Comparison of ENCODE assay signal across 8 cellular contexts in the genomic region with DNA sequence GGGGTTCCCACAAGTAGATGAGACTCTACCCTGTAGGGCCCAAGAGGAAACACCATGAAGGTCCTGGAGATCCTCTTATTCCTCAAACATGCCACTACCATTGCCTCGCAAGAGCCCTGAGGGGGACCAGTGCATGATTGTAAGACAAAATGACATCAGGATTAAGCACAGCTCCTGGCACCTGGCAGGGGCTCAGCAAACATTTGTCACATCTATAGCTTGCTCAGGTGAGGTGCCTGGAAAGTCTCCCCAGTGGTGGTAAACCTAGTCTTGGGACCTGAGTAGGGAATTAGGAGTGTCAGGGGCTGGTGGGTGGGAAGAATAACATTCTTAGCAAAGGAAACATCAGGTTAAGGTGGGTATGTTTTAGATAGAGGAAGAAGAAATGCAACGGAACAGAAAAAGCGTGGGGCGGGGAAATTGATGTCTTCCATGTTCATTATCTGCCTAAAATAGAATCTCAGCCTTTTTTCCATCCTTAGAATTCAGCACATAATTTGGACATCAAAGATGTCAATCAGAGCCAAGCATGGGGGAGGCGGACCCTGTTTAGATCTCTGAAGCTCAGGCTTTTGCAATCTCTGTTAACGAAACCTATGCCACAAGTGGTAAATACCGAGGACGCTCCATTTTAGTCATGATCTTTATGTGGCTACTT. TPM values are rescaled to one million over a fixed set of nuclear protein-coding genes. Genes with fewer than 3 reads are reported as not detected.
A peak's percentile ranks its signal among the peaks of the same experiment; 100 is the strongest.
DNase-seq lines count a peak whose midpoint lies in the region; ATAC-seq, FAIRE-seq and TF ChIP-seq lines count a peak whose summit lies in the region.

No MANE protein-coding gene starts in this region.

- H3K79me2 ChIP-seq in KMS-11 (ENCODE audit: insufficient read depth, low read depth) (no peaks in the 10 kb centered on the region), GM12878 (ENCODE audit: control insufficient read depth, insufficient read depth, low read length) (no peaks in the 10 kb centered on the region)

- POLR2A ChIA-PET in GM12878 (lab: Charles Lee) = interaction anchor here (1.3 to 1.5 kb wide), 2 partner anchors 30 to 32 kb away, joined by 3 to 5 read pairs; no protein-coding TSS in a partner anchor

- H4K20me1 ChIP-seq in KMS-11 (ENCODE audit: insufficient read depth) (no peaks in the 10 kb centered on the region), GM12878 (ENCODE audit: control insufficient read depth, insufficient read depth) (no peaks in the 10 kb centered on the region)

- no peak for TF ChIP-seq CTCF in KMS-11 (conservative IDR thresholded peaks at IDR 0.05; ENCODE audit: low read depth, low read length)
- no peak for TF ChIP-seq CTCF in GM12878 (IDR thresholded peaks at IDR 0.05 in 2 of 3, conservative IDR thresholded peaks at IDR 0.05 in 1 of 3; ENCODE audit: control insufficient read depth in 2 of 3, extremely low read depth in 1 of 3, insufficient read depth in 1 of 3, low read depth in 3 of 3, low read length in 3 of 3)
- TF ChIP-seq CTCF in lung (IDR thresholded peaks at IDR 0.05; ENCODE audit: control extremely low read depth, extremely low read depth) = no peak
- TF ChIP-seq CTCF in uterus (IDR thresholded peaks at IDR 0.05) = no peak

- H3K4me1 ChIP-seq in KMS-11 (ENCODE audit: low read depth, poor library complexity, severe bottlenecking) = peaks cover 10% of the 10 kb centered on the region
- H3K4me1 ChIP-seq in GM12878 (ENCODE audit: control insufficient read depth, insufficient read depth, low read length) = peaks cover 5% of the 10 kb centered on the region; the same call in 1 of the 2 replicates
- peaks cover 5% of the 10 kb centered on the region in 2 donors for H3K4me1 ChIP-seq in lung (ENCODE audit: control insufficient read depth in 2 of 2, insufficient read depth in 2 of 2, low read length in 2 of 2)
- peaks cover 0 to 8% of the 10 kb centered on the region in 2 donors for H3K4me1 ChIP-seq in uterus

- H3K36me3 ChIP-seq in KMS-11 (ENCODE audit: insufficient read depth) = no peaks in the 10 kb centered on the region
- no peaks in the 10 kb centered on the region for H3K36me3 ChIP-seq in GM12878 (ENCODE audit: control insufficient read depth in 2 of 2, insufficient read depth in 2 of 2, low read length in 1 of 2)
- H3K36me3 ChIP-seq in lung (ENCODE audit: control insufficient read depth in 2 of 2, insufficient read depth in 2 of 2, low read length in 2 of 2) = no peaks in the 10 kb centered on the region
- H3K36me3 ChIP-seq in uterus = no peaks in the 10 kb centered on the region

- CTCF ChIA-PET in GM12878 (lab: Yijun Ruan, JAX) = interaction anchor here (0.6 to 1.5 kb wide), 4 partner anchors 8 to 219 kb away, joined by 3 to 5 read pairs (median 3); no protein-coding TSS in a partner anchor

- TF ChIP-seq RAD21 in GM12878 (IDR thresholded peaks at IDR 0.05; ENCODE audit: insufficient read depth, low read depth, low read length) = no peak

- H2AFZ ChIP-seq in KMS-11 (ENCODE audit: low read depth) (peak overlapping the region; percentile 95), GM12878 (ENCODE audit: control insufficient read depth, low read depth, low read length) (peak overlapping the region; percentile 96)

- FAIRE-seq in GM12878 (lab: Jason Lieb, UNC) = no peak

- no peaks in the 10 kb centered on the region for H3K9me3 ChIP-seq in GM12878 (replicated peaks; ENCODE audit: control insufficient read depth, insufficient read depth, low read length)
- no peaks in the 10 kb centered on the region for H3K9me3 ChIP-seq in lung (ENCODE audit: control insufficient read depth in 2 of 2, insufficient read depth in 1 of 2, low read length in 1 of 2)
- H3K9me3 ChIP-seq in uterus = no peaks in the 10 kb centered on the region

- H3K27ac ChIP-seq in KMS-11 = peak overlapping the region; percentile 80
- no peak overlapping the region; the same call in 1 of the 2 replicates for H3K27ac ChIP-seq in GM12878 (ENCODE audit: control insufficient read depth, insufficient read depth)
- no peak overlapping the region for H3K27ac ChIP-seq in lung (ENCODE audit: low read depth in 1 of 2, low read length in 1 of 2)
- H3K27ac ChIP-seq in uterus = peak overlapping the region; percentile 74 to 77

- H3K4me2 ChIP-seq in KMS-11 (peak overlapping the region; percentile 97), GM12878 (ENCODE audit: control insufficient read depth, insufficient read depth) (peak overlapping the region; percentile 100)

- H3K9ac ChIP-seq in KMS-11 = peak overlapping the region; percentile 67; the same call in 1 of the 2 replicates
- peak overlapping the region; percentile 67; the same call in 1 of the 2 replicates for H3K9ac ChIP-seq in GM12878 (ENCODE audit: control insufficient read depth, insufficient read depth, low read length)

- intact Hi-C loops in GM12878 (cut with micrococcal nuclease; ENCODE audit: unreplicated experiment) (loop anchor here (5.0 kb wide), 1 partner anchor 203 kb away; no protein-coding TSS in a partner anchor), uterus (cut with DNase I; ENCODE audit: low total_unique reads) (no loop called here)

- RAD21 ChIA-PET in GM12878 (lab: Charles Lee; ENCODE audit: unreplicated experiment) = interaction anchor here (1.1 to 1.9 kb wide), 3 partner anchors 20 to 32 kb away, joined by 3 to 6 read pairs (median 3); no protein-coding TSS in a partner anchor

- in situ Hi-C loops in GM12878 (cut with MboI) = no loop called here

- DNase-seq in CD1c-positive myeloid dendritic cell (ENCODE audit: extremely low spot score) (peak; percentile 38), GM12878 (ENCODE audit: low read depth, low spot score) (no peak), lung (ENCODE audit: low spot score) (no peak), uterus (no peak)
- DNase-seq in activated CD8-positive, alpha-beta memory T cell treated with anti-CD3 and anti-CD28 coated beads, Interleukin-2, amount 50 U/mL, for 48 hours = no peak

- ATAC-seq in GM12878 (0 out of 3 replicates have a peak, but pooled peaks have one; percentile 13), lung (ENCODE audit: insufficient read depth, low FRiP score) (no peak), HG03521 (IDR thresholded peaks at IDR 0.05; ENCODE audit: unreplicated experiment) (no peak), GM18519 (IDR thresholded peaks at IDR 0.05; ENCODE audit: low FRiP score, unreplicated experiment) (no peak)

- TF ChIP-seq POLR2A in GM12878 (IDR thresholded peaks at IDR 0.05; ENCODE audit: low read depth, low read length) (no peak), uterus (IDR thresholded peaks at IDR 0.05) (no peak)

- H3K27me3 ChIP-seq in KMS-11 (ENCODE audit: insufficient read depth, low read depth) (no peaks in the 10 kb centered on the region), GM12878 (replicated peaks in 1 of 2; ENCODE audit: control insufficient read depth in 2 of 2, insufficient read depth in 2 of 2, low read length in 1 of 2) (no peaks in the 10 kb centered on the region), lung (ENCODE audit: control insufficient read depth, insufficient read depth) (no peaks in the 10 kb centered on the region), uterus (no peaks in the 10 kb centered on the region)

- SMC1A ChIA-PET in GM12878 (lab: Charles Lee; ENCODE audit: uncharacterized antibody, unreplicated experiment) = interaction anchor here (1.0 to 1.8 kb wide), 6 partner anchors 8 to 123 kb away, joined by 4 to 8 read pairs (median 4); no protein-coding TSS in a partner anchor

- H3K4me3 ChIP-seq in KMS-11 (IDR thresholded peaks at IDR 0.05; ENCODE audit: insufficient read depth, low read depth, low read length) (no peak overlapping the region), GM12878 (peak overlapping the region; percentile 87), lung (peak overlapping the region; percentile 60), uterus (peak overlapping the region; percentile 36 to 57)

- BruUV-seq in GM12878 (replicated peaks; lab: Mats Ljungman, UMichigan) = TSS peak; percentile 67

- 13% methylated on average over 8 of the region's 8 CpGs for WGBS in GM12878 (ENCODE audit: insufficient coverage, insufficient replicate concordance, low lambda C conversion rate, missing lambda C conversion rate)
- 10 to 11% methylated on average over 8 of the region's 8 CpGs for WGBS in lung, 2 donors

- TF ChIP-seq EP300 in GM12878 (IDR thresholded peaks at IDR 0.05; ENCODE audit: borderline replicate concordance in 1 of 2, control insufficient read depth in 1 of 2, low read depth in 2 of 2, low read length in 2 of 2) = no peak

RNA-seq across cellular contexts. Expression of a gene that starts 0.9 kb away (rescaled TPM):
- total RNA-seq in GM12878 (2013; cell fraction: nucleolus; rRNA removed) = 3.8 and 4.0 TPM in 2 replicates
- total RNA-seq in GM12878 (2014; rRNA removed) (0.98 and 5.0 TPM in 2 replicates), GM12878 (2014; rRNA removed; fragmentation: Illumina TruSeq; extraction: Trizol) (0.67 and 0.83 TPM in 2 replicates), GM12878 (2021) (1.4 and 1.9 TPM in 2 replicates), lung (10 to 100 TPM in 1 of 2 donors, 1 to 10 TPM in 1; 4.0 to 15.1 TPM), uterus (10 to 100 TPM in 1 of 4 donors, 1 to 10 TPM in 3; 2.3 to 13.7 (median 7.6) TPM)
- 1.2 TPM for polyA plus RNA-seq in GM12878 (2011; ENCODE audit: low read depth)
- polyA plus RNA-seq in GM12878 (2011; rRNA removed) (2.5 and 2.7 TPM in 2 replicates), GM12878 (2014; fragmentation: Illumina TruSeq; extraction: Trizol) (0.69 and 0.82 TPM in 2 replicates), GM12878 (2014; fragmentation: Nextera tagmentation; extraction: Ambion mirVana) (under 1 TPM; 0.13 to 0.21 TPM), GM12878 (2014; rRNA removed) (1.2 and 1.4 TPM in 2 replicates), GM12878 (2016; fragmentation: Nextera tagmentation; extraction: Ambion mirVana) (1 to 10 TPM; 1.7 to 2.4 TPM), lung (1 to 10 TPM; 1.6 to 3.0 TPM)
- 1.4 and 1.5 TPM in 2 replicates for polyA plus RNA-seq in GM12878 (2011; cell fraction: cytosol; rRNA removed)
- polyA plus RNA-seq in GM12878 (2011; cell fraction: nucleus; rRNA removed) = 1.3 and 1.7 TPM in 2 replicates
- 1.9 and 2.0 TPM in 2 replicates for polyA plus RNA-seq in GM12878 (2012)
- 2.0 and 2.1 TPM in 2 replicates for polyA minus RNA-seq in GM12878 (2011; rRNA and poly(A)+ RNA removed)
- 0.52 and 0.94 TPM in 2 replicates for polyA minus RNA-seq in GM12878 (2011; cell fraction: cytosol; rRNA and poly(A)+ RNA removed)
- polyA minus RNA-seq in GM12878 (2011; cell fraction: nucleus; rRNA and poly(A)+ RNA removed) = 0.67 and 1.1 TPM in 2 replicates

Comparison
In these comparisons a context has a peak if more than half of its experiments do, and no peak if none do; other contexts are left out.
1. H3K27ac ChIP-seq: peak in KMS-11 (single experiment) and uterus (2 of 2); none in GM12878 (single experiment) and lung (0 of 2).